26 cellular contexts compared by ENCODE assay signal in genomic region chr10:28728396-28728795, GRCh38. TPM values are rescaled to one million over a fixed set of nuclear protein-coding genes. Genes with fewer than 3 reads are reported as not detected.
"Had no signal": no experiment of that assay in that cellular context is flagged by ENCODE, and none has a peak within 500 bp of the region (broad histone marks: within the 10 kb centered on the region; RNA-seq: fewer than 3 reads in every experiment).

No MANE protein-coding gene starts in this region.

- H3K27ac ChIP-seq: breast epithelium, colonic mucosa, dorsolateral prefrontal cortex, thoracic aorta had no signal

- H3K4me3 Mint-ChIP-seq: activated CD4-positive, alpha-beta T cell treated with anti-CD3 and anti-CD28 coated beads for 36 hours; activated T-cell treated with anti-CD3 and anti-CD28 coated beads, Interleukin-2, amount 50 U/mL, for 24 hours; activated T-helper 17 cell treated with anti-CD3 and anti-CD28 coated beads, Interleukin-2, amount 50 U/mL, for 72 hours; naive B cell; neural crest cell; T-helper 1 cell treated with Interleukin-12 subunit alpha and Interleukin-12 subunit beta and Interleukin-4 antibody, amounts not matched to agents 30 μg/mL and 1 μg/mL, for 36 hours; type B pancreatic cell; WTC11 had no signal

- ATAC-seq: activated CD4-positive, alpha-beta T cell treated with anti-CD3 and anti-CD28 coated beads for 36 hours; activated naive CD4-positive, alpha-beta T cell treated with anti-CD3 and anti-CD28 coated beads, Interleukin-2, amount 50 U/mL, for 72 hours; activated T-helper 17 cell treated with anti-CD3 and anti-CD28 coated beads, Interleukin-2, amount 50 U/mL, for 72 hours; WTC11 had no signal

- FAIRE-seq: astrocyte, frontal cortex had no signal

- DNase-seq: activated CD4-positive, alpha-beta T cell treated with anti-CD3 and anti-CD28 coated beads for 36 hours; activated CD4-positive, alpha-beta T cell treated with anti-CD3 and anti-CD28 coated beads, Interleukin-2, amount 50 U/mL, for 4 hours; activated CD8-positive, alpha-beta memory T cell treated with anti-CD3 and anti-CD28 coated beads for 24 hours; activated CD8-positive, alpha-beta memory T cell treated with anti-CD3 and anti-CD28 coated beads, Interleukin-2, amount 50 U/mL, for 4 hours; activated T-cell treated with anti-CD3 and anti-CD28 coated beads, Interleukin-2, amount 50 U/mL, for 24 hours; colonic mucosa; dorsolateral prefrontal cortex; erythroblast; glutamatergic neuron; hippocampal formation; mesenchymal stem cell; naive B cell; posterior cingulate gyrus; stimulated activated CD4-positive, alpha-beta T cell treated with anti-CD3 and anti-CD28 coated beads, Interleukin-4, amount 100 ng/mL, for 1 hour; stimulated activated naive CD4-positive, alpha-beta T cell treated with Interleukin-2 at 50 U/mL for 16 hours; T1000 had no signal

- H3K36me3 ChIP-seq: breast epithelium, colonic mucosa, thoracic aorta had no signal

- H3K9me3 Mint-ChIP-seq: activated T-cell treated with anti-CD3 and anti-CD28 coated beads, Interleukin-2, amount 50 U/mL, for 24 hours had no signal

- H3K27ac Mint-ChIP-seq: activated CD4-positive, alpha-beta T cell treated with anti-CD3 and anti-CD28 coated beads for 36 hours; activated naive CD4-positive, alpha-beta T cell treated with anti-CD3 and anti-CD28 coated beads, Interleukin-2, amount 50 U/mL, for 72 hours; activated T-cell treated with anti-CD3 and anti-CD28 coated beads, Interleukin-2, amount 50 U/mL, for 24 hours; activated T-helper 17 cell treated with anti-CD3 and anti-CD28 coated beads, Interleukin-2, amount 50 U/mL, for 72 hours; naive B cell; T-helper 1 cell treated with Interleukin-12 subunit alpha and Interleukin-12 subunit beta and Interleukin-4 antibody, amounts not matched to agents 30 μg/mL and 1 μg/mL, for 36 hours; type B pancreatic cell; WTC11 had no signal

- H3K27me3 ChIP-seq: breast epithelium, colonic mucosa, dorsolateral prefrontal cortex had no signal

- H3K4me3 ChIP-seq: breast epithelium, colonic mucosa, dorsolateral prefrontal cortex, thoracic aorta had no signal

- H3K4me1 Mint-ChIP-seq: activated CD4-positive, alpha-beta T cell treated with anti-CD3 and anti-CD28 coated beads for 36 hours; activated T-helper 17 cell treated with anti-CD3 and anti-CD28 coated beads, Interleukin-2, amount 50 U/mL, for 72 hours; WTC11 had no signal

- H3K36me3 Mint-ChIP-seq: activated naive CD4-positive, alpha-beta T cell treated with anti-CD3 and anti-CD28 coated beads, Interleukin-2, amount 50 U/mL, for 72 hours; type B pancreatic cell; WTC11 had no signal

RNA-seq across cellular contexts. Expression of gene BAMBI, which starts 51.1 kb away (rescaled TPM):
- total RNA-seq: activated T-helper 17 cell treated with anti-CD3 and anti-CD28 coated beads, Interleukin-2, amount 50 U/mL, for 72 hours had no signal
